In the genomic region with DNA sequence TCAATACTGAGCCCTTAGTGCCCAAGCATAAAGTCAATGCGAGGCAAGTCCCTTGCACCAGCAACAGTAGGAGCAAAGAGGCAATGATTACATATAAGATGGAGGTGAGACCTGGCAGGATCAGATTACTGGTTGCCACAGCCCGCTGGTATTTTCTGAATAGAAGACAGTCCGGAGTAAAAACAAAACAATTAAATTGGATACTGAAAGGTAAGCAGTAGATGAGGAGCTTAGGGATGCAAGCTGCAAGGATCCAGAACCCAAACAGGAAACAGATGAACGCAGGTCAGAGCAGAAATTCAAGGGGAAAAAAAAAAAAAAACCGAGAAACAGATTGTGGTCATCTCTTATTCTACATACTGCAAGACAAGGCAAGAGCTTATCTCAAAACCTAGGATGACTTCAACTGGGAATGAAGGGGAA, we compare ENCODE assay signal across 13 cellular contexts.
A peak's percentile ranks its signal among the peaks of the same experiment; 100 is the strongest.
DNase-seq lines count a peak whose midpoint lies in the region; TF ChIP-seq lines count a peak whose summit lies in the region.
"Had no signal": no experiment of that assay in that cellular context is flagged by ENCODE, and none has a peak within 500 bp of the region (broad histone marks: within the 10 kb centered on the region; RNA-seq: fewer than 3 reads in every experiment).

No MANE protein-coding gene starts in this region.

- POLR2A ChIA-PET in HEK293 (lab: Yijun Ruan, JAX): interaction anchor here (0.7 kb wide), 1 partner anchor 120 kb away, joined by 3 read pairs; no protein-coding TSS in a partner anchor

- H3K4me3 ChIP-seq in HEK293 (ENCODE audit: low read depth, low read length): no peak overlapping the region
- H3K4me3 ChIP-seq in hepatocyte: no peak overlapping the region
- H3K4me3 ChIP-seq: ascending aorta, thoracic aorta had no signal

- H3K9me2 ChIP-seq in hepatocyte (replicated peaks; ENCODE audit: insufficient read depth): no peaks in the 10 kb centered on the region

- H3K36me3 ChIP-seq in HEK293 (ENCODE audit: control insufficient read depth in 2 of 2, insufficient read depth in 1 of 2, low read length in 2 of 2): no peaks in the 10 kb centered on the region
- H3K36me3 ChIP-seq in hepatocyte (replicated peaks; ENCODE audit: insufficient read depth, low read depth): no peaks in the 10 kb centered on the region
- H3K36me3 ChIP-seq: ascending aorta, thoracic aorta had no signal

- H3K27me3 ChIP-seq in hepatocyte: no peaks in the 10 kb centered on the region
- H3K27me3 ChIP-seq: ascending aorta had no signal

- TF ChIP-seq CTCF in HEK293 (tag by site-specific recombination; IDR thresholded peaks at IDR 0.05) (no peak), glutamatergic neuron (IDR thresholded peaks at IDR 0.05; ENCODE audit: partially characterized antibody, unreplicated experiment) (no peak), hepatocyte (IDR thresholded peaks at IDR 0.05; ENCODE audit: poor library complexity) (no peak)

- H3K27ac Mint-ChIP-seq in glutamatergic neuron (ENCODE audit: unreplicated experiment): peak overlapping the region; percentile 25

- no peak overlapping the region for H2AFZ ChIP-seq in hepatocyte

- H4K20me1 ChIP-seq in hepatocyte (ENCODE audit: insufficient read depth, poor library complexity, severe bottlenecking): peaks cover 99% of the 10 kb centered on the region

- H3K4me1 Mint-ChIP-seq in glutamatergic neuron (ENCODE audit: low read depth, unreplicated experiment): peaks cover 31% of the 10 kb centered on the region

- no peaks in the 10 kb centered on the region for H3K9me3 Mint-ChIP-seq in glutamatergic neuron (ENCODE audit: unreplicated experiment)

- H3K4me2 ChIP-seq in hepatocyte: no peak overlapping the region

- WGBS in hepatocyte (ENCODE audit: low lambda C conversion rate, missing lambda C conversion rate): 54% methylated on average over 5 of the region's 5 CpGs

- CTCF ChIA-PET in HEK293 (lab: Yijun Ruan, JAX): no interaction called here

- peaks cover 100% of the 10 kb centered on the region for H3K79me2 ChIP-seq in hepatocyte

- H3K27ac ChIP-seq in HEK293 (ENCODE audit: extremely low read depth, low read depth, low read length) (no peak overlapping the region), hepatocyte (no peak overlapping the region)
- H3K27ac ChIP-seq: ascending aorta, thoracic aorta had no signal

- no peak overlapping the region for H3K4me3 Mint-ChIP-seq in glutamatergic neuron (ENCODE audit: unreplicated experiment)

- H3K9me3 ChIP-seq in HEK293 (ENCODE audit: control insufficient read depth, insufficient read depth, low read depth, low read length) (no peaks in the 10 kb centered on the region), hepatocyte (ENCODE audit: low read depth) (no peaks in the 10 kb centered on the region)
- H3K9me3 ChIP-seq: ascending aorta, thoracic aorta had no signal

- H3K4me1 ChIP-seq in HEK293 (ENCODE audit: control insufficient read depth, insufficient read depth, low read length) (peaks cover 55% of the 10 kb centered on the region), hepatocyte (ENCODE audit: insufficient read depth) (peaks cover 45% of the 10 kb centered on the region)

- H3K27me3 Mint-ChIP-seq in glutamatergic neuron (ENCODE audit: unreplicated experiment): no peaks in the 10 kb centered on the region

- DNase-seq in DMS153 (lab: John Stamatoyannopoulos, UW) (peak; percentile 68), NCI-H748 treated with DMSO at 0.1 percent for 48 hours (lab: John Stamatoyannopoulos, UW) (peak; percentile 53), glutamatergic neuron (no peak), SKM-1 treated with dmso at 0.1 percent for 144 hours (lab: John Stamatoyannopoulos, UW; ENCODE audit: unreplicated experiment) (no peak), hepatocyte (ENCODE audit: low spot score) (no peak), AG20443 (ENCODE audit: low spot score) (no peak)
- DNase-seq: activated effector memory CD4-positive, alpha-beta T cell treated with Interleukin-2 at 50 U/mL for 16 hours; NCI-H1930; right cardiac atrium; stimulated activated CD4-positive, alpha-beta T cell treated with anti-CD3 and anti-CD28 coated beads, Interleukin-2, amount 100 ng/mL, for 24 hours had no signal

- H3K36me3 Mint-ChIP-seq in glutamatergic neuron (ENCODE audit: unreplicated experiment): no peaks in the 10 kb centered on the region

TF ChIP-seq in HEK293, 187 proteins besides CTCF, POLR2A, EP300 and RAD21 (continues in another document):
- no peak for TF ChIP-seq ZNF37A (tag by site-specific recombination; IDR thresholded peaks at IDR 0.05)
- no peak for TF ChIP-seq ZNF585B (tag by site-specific recombination; IDR thresholded peaks at IDR 0.05)
- TF ChIP-seq, protein P1, sequence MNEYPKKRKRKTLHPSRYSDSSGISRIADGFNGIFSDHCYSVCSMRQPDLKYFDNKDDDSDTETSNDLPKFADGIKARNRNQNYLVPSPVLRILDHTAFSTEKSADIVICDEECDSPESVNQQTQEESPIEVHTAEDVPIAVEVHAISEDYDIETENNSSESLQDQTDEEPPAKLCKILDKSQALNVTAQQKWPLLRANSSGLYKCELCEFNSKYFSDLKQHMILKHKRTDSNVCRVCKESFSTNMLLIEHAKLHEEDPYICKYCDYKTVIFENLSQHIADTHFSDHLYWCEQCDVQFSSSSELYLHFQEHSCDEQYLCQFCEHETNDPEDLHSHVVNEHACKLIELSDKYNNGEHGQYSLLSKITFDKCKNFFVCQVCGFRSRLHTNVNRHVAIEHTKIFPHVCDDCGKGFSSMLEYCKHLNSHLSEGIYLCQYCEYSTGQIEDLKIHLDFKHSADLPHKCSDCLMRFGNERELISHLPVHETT (tag by site-specific recombination; IDR thresholded peaks at IDR 0.05): 0 out of 2 replicates have a peak, but pooled peaks have one; percentile 39
- TF ChIP-seq, protein P2, sequence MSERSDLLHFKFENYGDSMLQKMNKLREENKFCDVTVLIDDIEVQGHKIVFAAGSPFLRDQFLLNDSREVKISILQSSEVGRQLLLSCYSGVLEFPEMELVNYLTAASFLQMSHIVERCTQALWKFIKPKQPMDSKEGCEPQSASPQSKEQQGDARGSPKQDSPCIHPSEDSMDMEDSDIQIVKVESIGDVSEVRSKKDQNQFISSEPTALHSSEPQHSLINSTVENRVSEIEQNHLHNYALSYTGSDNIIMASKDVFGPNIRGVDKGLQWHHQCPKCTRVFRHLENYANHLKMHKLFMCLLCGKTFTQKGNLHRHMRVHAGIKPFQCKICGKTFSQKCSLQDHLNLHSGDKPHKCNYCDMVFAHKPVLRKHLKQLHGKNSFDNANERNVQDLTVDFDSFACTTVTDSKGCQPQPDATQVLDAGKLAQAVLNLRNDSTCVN (tag by site-specific recombination; optimal IDR thresholded peaks at IDR 0.05): no peak
- TF ChIP-seq ZNF768 (tag by site-specific recombination; IDR thresholded peaks at IDR 0.05): no peak
- TF ChIP-seq ZNF596 (tag by site-specific recombination; IDR thresholded peaks at IDR 0.05): no peak
- TF ChIP-seq MYNN (tag by site-specific recombination; IDR thresholded peaks at IDR 0.05; ENCODE audit: borderline replicate concordance): no peak
- TF ChIP-seq ZNF670 (tag by site-specific recombination; IDR thresholded peaks at IDR 0.05; ENCODE audit: low read depth): no peak
- peak; percentile 17; the same call in 1 of the 2 replicates for TF ChIP-seq KLF8 (tag by site-specific recombination; IDR thresholded peaks at IDR 0.05)
- TF ChIP-seq, protein P3, sequence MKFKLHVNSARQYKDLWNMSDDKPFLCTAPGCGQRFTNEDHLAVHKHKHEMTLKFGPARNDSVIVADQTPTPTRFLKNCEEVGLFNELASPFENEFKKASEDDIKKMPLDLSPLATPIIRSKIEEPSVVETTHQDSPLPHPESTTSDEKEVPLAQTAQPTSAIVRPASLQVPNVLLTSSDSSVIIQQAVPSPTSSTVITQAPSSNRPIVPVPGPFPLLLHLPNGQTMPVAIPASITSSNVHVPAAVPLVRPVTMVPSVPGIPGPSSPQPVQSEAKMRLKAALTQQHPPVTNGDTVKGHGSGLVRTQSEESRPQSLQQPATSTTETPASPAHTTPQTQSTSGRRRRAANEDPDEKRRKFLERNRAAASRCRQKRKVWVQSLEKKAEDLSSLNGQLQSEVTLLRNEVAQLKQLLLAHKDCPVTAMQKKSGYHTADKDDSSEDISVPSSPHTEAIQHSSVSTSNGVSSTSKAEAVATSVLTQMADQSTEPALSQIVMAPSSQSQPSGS (tag by site-specific recombination; IDR thresholded peaks at IDR 0.05; ENCODE audit: low read depth): no peak
- no peak for TF ChIP-seq ZNF777 (tag by site-specific recombination; IDR thresholded peaks at IDR 0.05; ENCODE audit: borderline replicate concordance)
- no peak for TF ChIP-seq ZNF248 (tag by site-specific recombination; IDR thresholded peaks at IDR 0.05)
- TF ChIP-seq ZNF626 (tag by site-specific recombination; IDR thresholded peaks at IDR 0.05): no peak
- TF ChIP-seq GFI1B (tag by site-specific recombination; IDR thresholded peaks at IDR 0.05): no peak
- TF ChIP-seq ZNF600 (tag by site-specific recombination; IDR thresholded peaks at IDR 0.05): peak; percentile 95
- no peak for TF ChIP-seq ZNF701 (tag by site-specific recombination; IDR thresholded peaks at IDR 0.05)
- TF ChIP-seq ZBTB8A (tag by site-specific recombination; IDR thresholded peaks at IDR 0.05): no peak
- TF ChIP-seq, protein P4, sequence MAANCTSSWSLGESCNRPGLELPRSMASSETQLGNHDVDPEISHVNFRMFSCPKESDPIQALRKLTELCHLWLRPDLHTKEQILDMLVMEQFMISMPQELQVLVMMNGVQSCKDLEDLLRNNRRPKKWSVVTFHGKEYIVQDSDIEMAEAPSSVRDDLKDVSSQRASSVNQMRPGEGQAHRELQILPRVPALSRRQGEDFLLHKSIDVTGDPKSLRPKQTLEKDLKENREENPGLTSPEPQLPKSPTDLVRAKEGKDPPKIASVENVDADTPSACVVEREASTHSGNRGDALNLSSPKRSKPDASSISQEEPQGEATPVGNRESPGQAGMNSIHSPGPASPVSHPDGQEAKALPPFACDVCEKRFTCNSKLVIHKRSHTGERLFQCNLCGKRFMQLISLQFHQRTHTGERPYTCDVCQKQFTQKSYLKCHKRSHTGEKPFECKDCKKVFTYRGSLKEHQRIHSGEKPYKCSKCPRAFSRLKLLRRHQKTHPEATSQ (tag by site-specific recombination; IDR thresholded peaks at IDR 0.05): no peak
- peak; percentile 79 for TF ChIP-seq ZNF10 (tag by site-specific recombination; IDR thresholded peaks at IDR 0.05)
- no peak for TF ChIP-seq ZFP3 (tag by site-specific recombination; IDR thresholded peaks at IDR 0.05; ENCODE audit: low read depth)

Comparison
In these comparisons a context has a peak if more than half of its experiments do, and no peak if none do; other contexts are left out.
1. DNase-seq: peak in DMS153 (single experiment) and NCI-H748 treated with DMSO at 0.1 percent for 48 hours (single experiment); none in glutamatergic neuron (single experiment), SKM-1 treated with dmso at 0.1 percent for 144 hours (single experiment), hepatocyte (single experiment) and AG20443 (single experiment).